In the genomic region with DNA sequence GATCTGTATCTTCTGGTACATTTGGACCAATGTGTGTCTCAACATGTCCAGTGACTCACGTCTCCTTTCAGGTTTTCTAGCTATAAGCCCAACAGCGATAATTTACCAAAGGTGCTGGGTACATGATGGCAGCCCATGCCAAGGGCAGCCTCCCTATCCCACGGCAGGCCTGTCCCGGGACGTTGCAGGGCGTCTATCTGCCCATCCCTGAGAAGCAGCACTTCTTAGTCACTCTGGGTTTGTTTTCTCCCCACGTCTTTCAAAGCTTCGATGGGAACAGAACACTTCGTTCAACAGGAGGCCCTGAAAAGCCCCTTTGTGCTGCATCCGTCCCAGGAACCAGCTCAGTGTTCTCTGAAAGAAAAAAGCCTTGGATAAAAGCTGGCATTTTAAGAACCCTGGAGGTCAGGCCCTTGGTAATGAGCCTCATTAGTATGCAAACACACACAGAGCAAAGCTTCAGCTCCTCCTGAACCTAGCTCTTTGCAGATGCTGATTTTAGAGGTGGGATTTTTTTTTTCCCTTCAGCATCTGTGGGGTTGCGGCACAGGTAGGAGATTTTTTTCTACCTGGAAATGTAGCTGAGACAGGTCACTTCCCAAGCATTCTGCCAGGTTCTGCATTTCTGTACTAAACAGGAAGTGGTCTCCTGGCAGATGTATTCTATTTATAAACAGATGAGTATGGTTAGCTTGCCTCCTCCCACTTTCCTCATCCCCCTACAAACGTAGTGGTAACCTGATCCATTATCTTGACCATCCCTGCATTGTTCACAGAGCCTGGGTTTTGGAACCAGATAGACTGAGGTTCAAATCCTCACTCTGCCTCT, we compare ENCODE assay signal across 1 cellular context.
TF ChIP-seq lines count a peak whose summit lies in the region.

No MANE protein-coding gene starts in this region.

TF ChIP-seq in K562, 482 proteins besides CTCF, POLR2A, EP300 and RAD21:
- TF ChIP-seq SOX6 (IDR thresholded peaks at IDR 0.05) (peak; percentile 59), ZNF75A (CRISPR knock-in tag; IDR thresholded peaks at IDR 0.05) (no peak), CTBP1 (IDR thresholded peaks at IDR 0.05; ENCODE audit: borderline replicate concordance) (0 out of 2 replicates have a peak, but pooled peaks have one; percentile 25), TBP (optimal IDR thresholded peaks at IDR 0.05; ENCODE audit: low read depth, low read length) (peak; percentile 36), GABPA (tag; conservative IDR thresholded peaks at IDR 0.05; ENCODE audit: low read depth) (peak; percentile 54), ZNF324 (CRISPR knock-in tag; IDR thresholded peaks at IDR 0.05) (peak; percentile 73), SPI1 (IDR thresholded peaks at IDR 0.05; ENCODE audit: borderline replicate concordance, low read depth, low read length) (peak; percentile 75), ZBTB1 (CRISPR knock-in tag; IDR thresholded peaks at IDR 0.05; ENCODE audit: borderline replicate concordance, low read depth) (no peak), MEF2A (IDR thresholded peaks at IDR 0.05; ENCODE audit: control insufficient read depth, low read depth, low read length) (peak; percentile 64; the same call in 1 of the 2 replicates)
TF ChIP-seq in K562: peak in this region for 7.
